ENCODE assay signal across 9 cellular contexts in the genomic region with DNA sequence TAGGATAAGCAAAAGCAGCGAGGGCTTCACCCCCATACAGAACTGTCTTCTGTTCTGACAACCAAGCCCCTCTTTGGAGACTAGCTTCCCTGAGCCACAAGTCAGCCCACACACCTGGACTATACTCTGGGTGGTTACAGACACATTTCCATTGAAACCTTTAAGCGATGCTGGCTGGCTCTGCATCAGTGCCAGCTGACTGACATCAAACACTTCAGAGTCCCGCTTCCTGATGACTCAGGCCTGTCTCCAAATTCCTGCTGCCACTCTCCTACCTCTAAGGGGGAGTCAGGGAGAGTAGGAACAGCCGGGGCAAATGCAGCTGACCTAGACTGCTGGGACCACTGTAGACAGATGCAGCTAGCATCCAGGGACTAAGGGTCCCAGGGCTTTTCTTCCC. TPM values are rescaled to one million over a fixed set of nuclear protein-coding genes. Genes with fewer than 3 reads are reported as not detected.
DNase-seq lines count a peak whose midpoint lies in the region; TF ChIP-seq lines count a peak whose summit lies in the region.
"Had no signal": no experiment of that assay in that cellular context is flagged by ENCODE, and none has a peak within 500 bp of the region (broad histone marks: within the 10 kb centered on the region; RNA-seq: fewer than 3 reads in every experiment).

No MANE protein-coding gene starts in this region.

- H3K4me1 ChIP-seq in adrenal gland (replicated peaks in 1 of 2) (peaks cover 29 to 44% of the 10 kb centered on the region in 2 donors), OCI-LY7 (ENCODE audit: insufficient read depth, low read length, poor library complexity, severe bottlenecking) (no peaks in the 10 kb centered on the region)

- BruUV-seq in OCI-LY7 (replicated peaks; lab: Mats Ljungman, UMichigan) = no TSS peak

- in situ Hi-C loops in GM13976 (cut with MboI; ENCODE audit: low sequenced_read_pairs, unreplicated experiment) = no loop called here

- whole genome bisulfite sequencing in adrenal gland, 4 donors = 17 to 35% (median 29%) methylated on average over 4 of the region's 4 CpGs

- H3K4me3 ChIP-seq in adrenal gland (no peak overlapping the region), OCI-LY7 (ENCODE audit: low read depth, low read length, poor library complexity, severe bottlenecking) (no peak overlapping the region)

- DNase-seq in stimulated activated CD4-positive, alpha-beta T cell treated with anti-CD3 and anti-CD28 coated beads, Interleukin-15, amount 100 ng/mL, for 24 hours = peak; percentile 6
- DNase-seq in stimulated activated CD4-positive, alpha-beta T cell treated with anti-CD3 and anti-CD28 coated beads, Interleukin-4, amount 100 ng/mL, for 1 hour = no peak
- peak; percentile 52 to 80 (median 64) for DNase-seq in adrenal gland
- peak; percentile 89 for DNase-seq in islet precursor cell
- no peak for DNase-seq in GM13976 (ENCODE audit: low spot score)
- no peak for DNase-seq in stimulated activated naive CD4-positive, alpha-beta T cell treated with Interleukin-2 at 50 U/mL for 16 hours (lab: John Stamatoyannopoulos, UW)
- DNase-seq in OCI-LY7 (ENCODE audit: low spot score) = no peak
- no peak for DNase-seq in GM20000 (ENCODE audit: low spot score)
- DNase-seq: cerebellar nuclear complex had no signal

- no peak overlapping the region for H2AFZ ChIP-seq in OCI-LY7 (ENCODE audit: low read length)

- TF ChIP-seq CTCF in adrenal gland (IDR thresholded peaks at IDR 0.05) = no peak
- TF ChIP-seq CTCF in GM13976 (IDR thresholded peaks at IDR 0.05; ENCODE audit: borderline replicate concordance, control extremely low read depth, extremely low read depth, insufficient read depth, missing control alignments) = no peak
- TF ChIP-seq CTCF in OCI-LY7 (conservative IDR thresholded peaks at IDR 0.05; ENCODE audit: low read length) = no peak
- no peak for TF ChIP-seq CTCF in GM20000 (IDR thresholded peaks at IDR 0.05; ENCODE audit: extremely low read depth, missing control alignments)

- no peaks in the 10 kb centered on the region for H3K27me3 ChIP-seq in adrenal gland

- POLR2A ChIA-PET in OCI-LY7 (lab: Charles Lee) = no interaction called here

- no peak overlapping the region for H3K4me2 ChIP-seq in OCI-LY7 (ENCODE audit: low read length)

- no peaks in the 10 kb centered on the region for H3K9me2 ChIP-seq in OCI-LY7 (ENCODE audit: insufficient read depth, low read length)

- intact Hi-C loops in adrenal gland (cut with DNase I) (no loop called here), OCI-LY7 (cut with micrococcal nuclease; ENCODE audit: unreplicated experiment) (no loop called here)

- no peaks in the 10 kb centered on the region; the same call in 1 of the 2 replicates for H4K20me1 ChIP-seq in OCI-LY7 (ENCODE audit: insufficient read depth, low read length)

- CTCF ChIA-PET in OCI-LY7 (lab: Charles Lee; ENCODE audit: unreplicated experiment) = interaction anchor here (0.5 kb wide), 1 partner anchor 747 kb away, joined by 8 read pairs; no protein-coding TSS in a partner anchor

- H3K9me3 ChIP-seq in adrenal gland (replicated peaks in 1 of 3) (no peaks in the 10 kb centered on the region), OCI-LY7 (ENCODE audit: low read length) (no peaks in the 10 kb centered on the region)

- peak overlapping the region in 4 of 5 donors; percentile 24 to 63 (median 44) for H3K27ac ChIP-seq in adrenal gland
- H3K27ac ChIP-seq in OCI-LY7 (ENCODE audit: low read depth, low read length, poor library complexity, severe bottlenecking) = no peak overlapping the region

- H3K36me3 ChIP-seq in adrenal gland (replicated peaks in 1 of 2) (no peaks in the 10 kb centered on the region), OCI-LY7 (ENCODE audit: insufficient read depth, low read length) (no peaks in the 10 kb centered on the region)

- no peaks in the 10 kb centered on the region for H3K79me2 ChIP-seq in OCI-LY7 (ENCODE audit: insufficient read depth, low read depth, low read length)

- no peak for TF ChIP-seq POLR2A in adrenal gland (IDR thresholded peaks at IDR 0.05)

RNA-seq across cellular contexts. Expression of gene SIL1, which starts 59.4 kb away (rescaled TPM):
- total RNA-seq in adrenal gland (100 to 1,000 TPM in 7 of 8 donors, 10 to 100 TPM in 1; 81.9 to 171 (median 136) TPM), OCI-LY7 (2022) (22.8 and 25.8 TPM in 2 replicates)
- polyA plus RNA-seq in adrenal gland = 100 to 1,000 TPM; 143 to 313 (median 213) TPM
- 9.2 and 11.4 TPM in 2 replicates for total RNA-seq in OCI-LY7 (2014; rRNA removed; shearing (Covaris generic))

Comparison
In these comparisons a context has a peak if more than half of its experiments do, and no peak if none do; other contexts are left out.
1. DNase-seq: peak in stimulated activated CD4-positive, alpha-beta T cell treated with anti-CD3 and anti-CD28 coated beads, Interleukin-15, amount 100 ng/mL, for 24 hours (single experiment), adrenal gland (7 of 7) and islet precursor cell (single experiment); none in stimulated activated CD4-positive, alpha-beta T cell treated with anti-CD3 and anti-CD28 coated beads, Interleukin-4, amount 100 ng/mL, for 1 hour (single experiment), GM13976 (single experiment), stimulated activated naive CD4-positive, alpha-beta T cell treated with Interleukin-2 at 50 U/mL for 16 hours (single experiment), OCI-LY7 (single experiment) and GM20000 (single experiment).